In the genomic region with DNA sequence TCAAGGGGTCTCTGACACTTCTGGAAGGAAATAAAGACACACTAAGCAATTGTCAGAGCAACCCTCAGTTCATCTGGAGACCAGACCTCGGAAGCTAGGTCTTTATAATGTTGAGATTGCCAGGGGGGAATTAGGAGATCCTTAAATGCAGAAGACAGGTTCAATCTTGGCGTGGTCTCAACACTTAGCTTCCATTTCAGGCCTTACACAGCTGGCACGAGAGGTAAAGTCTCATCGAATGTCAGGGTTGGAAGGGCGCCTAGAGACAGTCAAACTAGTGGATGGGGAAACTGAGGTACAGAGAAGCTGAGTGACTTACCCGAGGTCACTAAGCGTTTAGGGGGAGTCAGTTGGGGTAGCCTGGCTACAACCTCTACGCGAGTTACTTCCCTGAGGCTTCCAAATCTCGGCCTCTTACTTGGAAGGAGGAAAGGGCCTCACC, we compare ENCODE assay signal across 9 cellular contexts. TPM values are rescaled to one million over a fixed set of nuclear protein-coding genes. Genes with fewer than 3 reads are reported as not detected.
DNase-seq lines count a peak whose midpoint lies in the region; ATAC-seq, FAIRE-seq and TF ChIP-seq lines count a peak whose summit lies in the region.
"Had no signal": no experiment of that assay in that cellular context is flagged by ENCODE, and none has a peak within 500 bp of the region (broad histone marks: within the 10 kb centered on the region; RNA-seq: fewer than 3 reads in every experiment).

No MANE protein-coding gene starts in this region.

- H3K9ac ChIP-seq in GM12878 (ENCODE audit: control insufficient read depth, insufficient read depth, low read length), result peak overlapping the region; percentile 32; the same call in 1 of the 2 replicates

- H3K9me3 Mint-ChIP-seq in stimulated activated naive CD8-positive, alpha-beta T cell treated with anti-CD3 and anti-CD28 coated beads, Interleukin-15, Interleukin-2, amounts not matched to agents 100 ng/mL and 50 ng/mL, for 24 hours, result no peaks in the 10 kb centered on the region

- H2AFZ ChIP-seq in GM12878 (ENCODE audit: control insufficient read depth, low read depth, low read length), result peak overlapping the region; percentile 84

- in situ Hi-C loops in GM12878 (cut with MboI), result no loop called here

- TF ChIP-seq CTCF in GM12878 (IDR thresholded peaks at IDR 0.05 in 2 of 3, conservative IDR thresholded peaks at IDR 0.05 in 1 of 3; ENCODE audit: control insufficient read depth in 2 of 3, extremely low read depth in 1 of 3, insufficient read depth in 1 of 3, low read depth in 3 of 3, low read length in 3 of 3), result no peak

- no peak for FAIRE-seq in GM12878 (lab: Jason Lieb, UNC)
- FAIRE-seq: islet of Langerhans had no signal

- peak overlapping the region; percentile 90 for H3K27ac Mint-ChIP-seq in stimulated activated naive CD8-positive, alpha-beta T cell treated with anti-CD3 and anti-CD28 coated beads, Interleukin-15, Interleukin-2, amounts not matched to agents 100 ng/mL and 50 ng/mL, for 24 hours

- peak overlapping the region; percentile 83 for H3K4me3 Mint-ChIP-seq in stimulated activated naive CD8-positive, alpha-beta T cell treated with anti-CD3 and anti-CD28 coated beads, Interleukin-15, Interleukin-2, amounts not matched to agents 100 ng/mL and 50 ng/mL, for 24 hours

- no peak for TF ChIP-seq EP300 in GM12878 (IDR thresholded peaks at IDR 0.05; ENCODE audit: borderline replicate concordance in 1 of 2, control insufficient read depth in 1 of 2, low read depth in 2 of 2, low read length in 2 of 2)

- H3K4me1 Mint-ChIP-seq in stimulated activated naive CD8-positive, alpha-beta T cell treated with anti-CD3 and anti-CD28 coated beads, Interleukin-15, Interleukin-2, amounts not matched to agents 100 ng/mL and 50 ng/mL, for 24 hours (ENCODE audit: low read depth), result peaks cover 49% of the 10 kb centered on the region

- POLR2A ChIA-PET in GM12878 (lab: Charles Lee), result interaction anchor here (0.6 to 3.7 kb wide), 6 partner anchors 13 to 270 kb away, joined by 3 to 19 read pairs (median 7); partner anchors contain the start of gene SRSF4

- no peak for DNase-seq in stimulated activated naive CD8-positive, alpha-beta T cell treated with anti-CD3 and anti-CD28 coated beads, Interleukin-15, Interleukin-2, amounts not matched to agents 100 U/mL and 50 U/mL, for 24 hours
- no peak for DNase-seq in GM12878 (ENCODE audit: low read depth, low spot score)
- DNase-seq in T-helper 9 cell, result no peak
- no peak for DNase-seq in Kasumi-1 (lab: John Stamatoyannopoulos, UW)
- DNase-seq in COR-L47 (lab: John Stamatoyannopoulos, UW), result no peak

- CTCF ChIA-PET in GM12878 (lab: Yijun Ruan, JAX), result interaction anchor here (0.6 to 1.7 kb wide), 9 partner anchors 13 to 289 kb away, joined by 3 to 9 read pairs (median 4); no protein-coding TSS in a partner anchor

- peaks cover 4% of the 10 kb centered on the region for H3K36me3 Mint-ChIP-seq in stimulated activated naive CD8-positive, alpha-beta T cell treated with anti-CD3 and anti-CD28 coated beads, Interleukin-15, Interleukin-2, amounts not matched to agents 100 ng/mL and 50 ng/mL, for 24 hours (ENCODE audit: low read depth)

- intact Hi-C loops in GM12878 (cut with micrococcal nuclease; ENCODE audit: unreplicated experiment), result loop anchor here (10.0 kb wide), 1 partner anchor 51 kb away; no protein-coding TSS in a partner anchor

- peak overlapping the region; percentile 40; the same call in 1 of the 2 replicates for H3K27ac ChIP-seq in GM12878 (ENCODE audit: control insufficient read depth, insufficient read depth)
- H3K27ac ChIP-seq in mesodermal cell (ENCODE audit: low read depth, low read length, severe bottlenecking), result peak overlapping the region; percentile 41

- SMC1A ChIA-PET in GM12878 (lab: Charles Lee; ENCODE audit: uncharacterized antibody, unreplicated experiment), result interaction anchor here (0.6 to 3.3 kb wide), 11 partner anchors 13 to 1174 kb away, joined by 3 to 16 read pairs (median 3); no protein-coding TSS in a partner anchor

- peak overlapping the region; percentile 66 for H3K4me3 ChIP-seq in GM12878
- H3K4me3 ChIP-seq in mesodermal cell (ENCODE audit: extremely low read depth, insufficient read depth, low read length, poor library complexity, severe bottlenecking), result peak overlapping the region; percentile 63

- 19% methylated on average over 10 of the region's 10 CpGs for WGBS in GM12878 (ENCODE audit: insufficient coverage, insufficient replicate concordance, low lambda C conversion rate, missing lambda C conversion rate)
- 43 to 46% methylated on average over 9 to 10 of the region's 10 CpGs for WGBS in mesodermal cell (ENCODE audit: insufficient coverage in 2 of 2), 2 experiments

- no peaks in the 10 kb centered on the region for H4K20me1 ChIP-seq in GM12878 (ENCODE audit: control insufficient read depth, insufficient read depth)

- no peaks in the 10 kb centered on the region for H3K27me3 Mint-ChIP-seq in stimulated activated naive CD8-positive, alpha-beta T cell treated with anti-CD3 and anti-CD28 coated beads, Interleukin-15, Interleukin-2, amounts not matched to agents 100 ng/mL and 50 ng/mL, for 24 hours

- RAD21 ChIA-PET in GM12878 (lab: Charles Lee; ENCODE audit: unreplicated experiment), result interaction anchor here (0.7 to 2.7 kb wide), 13 partner anchors 11 to 267 kb away, joined by 3 to 25 read pairs (median 3); partner anchors contain the start of gene SRSF4

- no peak for TF ChIP-seq POLR2A in GM12878 (IDR thresholded peaks at IDR 0.05; ENCODE audit: low read depth, low read length)

- no peaks in the 10 kb centered on the region; the same call in 1 of the 2 replicates for H3K79me2 ChIP-seq in GM12878 (ENCODE audit: control insufficient read depth, insufficient read depth, low read length)

- no TSS peak for BruUV-seq in GM12878 (replicated peaks; lab: Mats Ljungman, UMichigan)

- TF ChIP-seq RAD21 in GM12878 (IDR thresholded peaks at IDR 0.05; ENCODE audit: insufficient read depth, low read depth, low read length), result no peak

- H3K36me3 ChIP-seq in GM12878 (ENCODE audit: control insufficient read depth in 2 of 2, insufficient read depth in 2 of 2, low read length in 1 of 2) (no peaks in the 10 kb centered on the region; a peak in 1 of 4 replicates), mesodermal cell (ENCODE audit: control insufficient read depth, insufficient read depth, low read length) (no peaks in the 10 kb centered on the region)

- H3K27me3 ChIP-seq in GM12878 (replicated peaks in 1 of 2; ENCODE audit: control insufficient read depth in 2 of 2, insufficient read depth in 2 of 2, low read length in 1 of 2), result no peaks in the 10 kb centered on the region

- H3K4me1 ChIP-seq in GM12878 (ENCODE audit: control insufficient read depth, insufficient read depth, low read length) (peaks cover 7% of the 10 kb centered on the region), mesodermal cell (ENCODE audit: control insufficient read depth, insufficient read depth, low read length, poor library complexity, severe bottlenecking) (peaks cover 11% of the 10 kb centered on the region)

- ATAC-seq in stimulated activated naive CD8-positive, alpha-beta T cell treated with anti-CD3 and anti-CD28 coated beads, Interleukin-15, Interleukin-2, amounts not matched to agents 100 U/mL and 50 U/mL, for 24 hours, result no peak
- ATAC-seq in GM12878 (no peak), GM21390 (IDR thresholded peaks at IDR 0.05; ENCODE audit: unreplicated experiment) (no peak)

- H3K4me2 ChIP-seq in GM12878 (ENCODE audit: control insufficient read depth, insufficient read depth), result peak overlapping the region; percentile 88

- H3K9me3 ChIP-seq in GM12878 (replicated peaks; ENCODE audit: control insufficient read depth, insufficient read depth, low read length), result no peaks in the 10 kb centered on the region
- no peaks in the 10 kb centered on the region for H3K9me3 ChIP-seq in mesodermal cell (ENCODE audit: control insufficient read depth, low read length)

TF ChIP-seq in GM12878, 131 proteins besides CTCF, POLR2A, EP300 and RAD21 (continues in another document):
- TF ChIP-seq KAT2A (conservative IDR thresholded peaks at IDR 0.05; ENCODE audit: control insufficient read depth, low read depth, low read length), result no peak

RNA-seq across cellular contexts. Expression of gene EPB41, which starts 0.6 kb away (rescaled TPM):
- 164 and 166 TPM in 2 replicates for total RNA-seq in GM12878 (2013; cell fraction: nucleolus; rRNA removed)
- total RNA-seq in GM12878 (2014; rRNA removed) (69.8 and 70.6 TPM in 2 replicates), GM12878 (2014; rRNA removed; fragmentation: Illumina TruSeq; extraction: Trizol) (77.6 and 82.2 TPM in 2 replicates), GM12878 (2021) (61.1 and 64.2 TPM in 2 replicates)
- 12.2 TPM for polyA plus RNA-seq in GM12878 (2011; ENCODE audit: low read depth)
- polyA plus RNA-seq in GM12878 (2011; rRNA removed) (72.0 and 80.0 TPM in 2 replicates), GM12878 (2014; fragmentation: Illumina TruSeq; extraction: Trizol) (68.9 and 81.8 TPM in 2 replicates), GM12878 (2014; fragmentation: Nextera tagmentation; extraction: Ambion mirVana) (1 to 10 TPM; 1.1 to 3.1 TPM), GM12878 (2014; rRNA removed) (52.7 and 53.4 TPM in 2 replicates), GM12878 (2016; fragmentation: Nextera tagmentation; extraction: Ambion mirVana) (10 to 100 TPM; 22.7 to 29.1 TPM)
- 38.5 and 44.2 TPM in 2 replicates for polyA plus RNA-seq in GM12878 (2011; cell fraction: cytosol; rRNA removed)
- 21.8 and 26.1 TPM in 2 replicates for polyA plus RNA-seq in GM12878 (2011; cell fraction: nucleus; rRNA removed)
- polyA plus RNA-seq in GM12878 (2012), result 15.2 and 17.8 TPM in 2 replicates
- polyA minus RNA-seq in GM12878 (2011; rRNA and poly(A)+ RNA removed), result 71.6 and 106 TPM in 2 replicates
- polyA minus RNA-seq in GM12878 (2011; cell fraction: cytosol; rRNA and poly(A)+ RNA removed), result 26.6 and 31.2 TPM in 2 replicates
- polyA minus RNA-seq in GM12878 (2011; cell fraction: nucleus; rRNA and poly(A)+ RNA removed), result 21.8 and 32.8 TPM in 2 replicates
- polyA plus RNA-seq in mesodermal cell (2013, experiment 1 of 2), result 41.4 TPM
- 40.1 TPM for polyA plus RNA-seq in mesodermal cell (2013, experiment 2 of 2)
